ENCODE assay signal across 8 cellular contexts in genomic region chr15:33226559-33227181, GRCh38. TPM values are rescaled to one million over a fixed set of nuclear protein-coding genes. Genes with fewer than 3 reads are reported as not detected.
DNase-seq lines count a peak whose midpoint lies in the region; ATAC-seq and TF ChIP-seq lines count a peak whose summit lies in the region.

No MANE protein-coding gene starts in this region.

- H3K27me3 ChIP-seq in breast epithelium (no peaks in the 10 kb centered on the region), OCI-LY3 (ENCODE audit: low read depth, low read length) (peaks cover 9% of the 10 kb centered on the region)

- H3K4me1 Mint-ChIP-seq in MCF 10A (ENCODE audit: insufficient read depth, unreplicated experiment) = no peaks in the 10 kb centered on the region

- TF ChIP-seq POLR2A in breast epithelium (IDR thresholded peaks at IDR 0.05) = no peak

- peaks cover 14% of the 10 kb centered on the region for H3K27me3 Mint-ChIP-seq in MCF 10A (ENCODE audit: insufficient read depth, unreplicated experiment)

- peak; percentile 85 for ATAC-seq in HG03108 (IDR thresholded peaks at IDR 0.05; ENCODE audit: unreplicated experiment)

- H3K27ac ChIP-seq in breast epithelium = no peak overlapping the region
- no peak overlapping the region for H3K27ac ChIP-seq in OCI-LY3 (ENCODE audit: low read length)

- H3K4me3 ChIP-seq in breast epithelium (no peak overlapping the region), OCI-LY3 (ENCODE audit: low read length) (no peak overlapping the region)

- DNase-seq in MCF 10A (ENCODE audit: unreplicated experiment) (peak; percentile 65), breast epithelium (ENCODE audit: low spot score in 2 of 2) (no peak), activated T-cell treated with anti-CD3 and anti-CD28 coated beads for 4 hours (peak; percentile 59), globus pallidus (ENCODE audit: low spot score) (peak; percentile 11), DMS114 treated with DMSO at 0.1 percent for 48 hours (lab: John Stamatoyannopoulos, UW; ENCODE audit: unreplicated experiment) (no peak)
- peak; percentile 49 to 61 for DNase-seq in stimulated activated CD4-positive, alpha-beta T cell treated with anti-CD3 and anti-CD28 coated beads, Interleukin-2, amount 100 ng/mL, for 24 hours

- H2AFZ ChIP-seq in OCI-LY3 (ENCODE audit: low read depth, low read length) = no peak overlapping the region

- no peaks in the 10 kb centered on the region for H3K36me3 Mint-ChIP-seq in MCF 10A (ENCODE audit: insufficient read depth, unreplicated experiment)

- no peak overlapping the region for H3K27ac Mint-ChIP-seq in MCF 10A (ENCODE audit: low read depth, unreplicated experiment)

- no peaks in the 10 kb centered on the region for H3K79me2 ChIP-seq in OCI-LY3 (ENCODE audit: low read length)

- H3K4me1 ChIP-seq in breast epithelium (no peaks in the 10 kb centered on the region), OCI-LY3 (ENCODE audit: low read length) (no peaks in the 10 kb centered on the region)

- H3K9me3 Mint-ChIP-seq in MCF 10A (ENCODE audit: unreplicated experiment) = no peaks in the 10 kb centered on the region

- no peak overlapping the region for H3K4me2 ChIP-seq in OCI-LY3 (ENCODE audit: low read length)

- no peak overlapping the region for H3K9ac ChIP-seq in OCI-LY3 (ENCODE audit: low read length)

- BruUV-seq in MCF 10A (replicated peaks; lab: Mats Ljungman, UMichigan) = no TSS peak

- H3K4me3 Mint-ChIP-seq in MCF 10A (ENCODE audit: unreplicated experiment) = no peak overlapping the region

- intact Hi-C loops in MCF 10A (cut with micrococcal nuclease) = no loop called here
- intact Hi-C loops in breast epithelium (cut with DNase I; ENCODE audit: low total_unique reads) = no loop called here

- TF ChIP-seq CTCF in MCF 10A (IDR thresholded peaks at IDR 0.05; ENCODE audit: unreplicated experiment) (peak; percentile 51), breast epithelium (IDR thresholded peaks at IDR 0.05) (no peak), OCI-LY3 (IDR thresholded peaks at IDR 0.05; ENCODE audit: low read depth, low read length) (peak; percentile 53)

- H3K9me3 ChIP-seq in breast epithelium (no peaks in the 10 kb centered on the region), OCI-LY3 (ENCODE audit: insufficient read depth, low read length) (no peaks in the 10 kb centered on the region)

- POLR2A ChIA-PET in MCF 10A (lab: Yijun Ruan, JAX) = interaction anchor here (1.0 kb wide), 1 partner anchor 15 kb away, joined by 3 read pairs; no protein-coding TSS in a partner anchor

- CTCF ChIA-PET in MCF 10A (lab: Yijun Ruan, JAX) = interaction anchor here (0.6 to 7.8 kb wide), 11 partner anchors 8 to 717 kb away, joined by 3 to 45 read pairs (median 4); no protein-coding TSS in a partner anchor

- H3K36me3 ChIP-seq in breast epithelium = no peaks in the 10 kb centered on the region
- no peaks in the 10 kb centered on the region for H3K36me3 ChIP-seq in OCI-LY3 (replicated peaks; ENCODE audit: low read depth, low read length)

- H4K20me1 ChIP-seq in OCI-LY3 (ENCODE audit: insufficient read depth, low read length) = no peaks in the 10 kb centered on the region

RNA-seq across cellular contexts. Expression of gene FMN1, which starts 32.2 kb away (rescaled TPM):
- total RNA-seq in MCF 10A (2022) (1.2 and 1.6 TPM in 2 replicates), breast epithelium (10 to 100 TPM; 33.1 to 56.8 (median 50.7) TPM)

Comparison
In these comparisons a context has a peak if more than half of its experiments do, and no peak if none do; other contexts are left out.
1. DNase-seq: peak in MCF 10A (single experiment), activated T-cell treated with anti-CD3 and anti-CD28 coated beads for 4 hours (single experiment), globus pallidus (single experiment) and stimulated activated CD4-positive, alpha-beta T cell treated with anti-CD3 and anti-CD28 coated beads, Interleukin-2, amount 100 ng/mL, for 24 hours (2 of 2); none in breast epithelium (0 of 2) and DMS114 treated with DMSO at 0.1 percent for 48 hours (single experiment).
2. CTCF ChIP-seq: peak in MCF 10A (single experiment) and OCI-LY3 (single experiment); none in breast epithelium (0 of 3).
3. RNA of gene FMN1, which starts 32.2 kb away (total RNA-seq): 33.1 to 56.8 TPM in breast epithelium; 1.2 to 1.6 TPM in MCF 10A; every median in the first group is over 10 times any median in the second.